1 cellular context compared by ENCODE assay signal in the genomic region with DNA sequence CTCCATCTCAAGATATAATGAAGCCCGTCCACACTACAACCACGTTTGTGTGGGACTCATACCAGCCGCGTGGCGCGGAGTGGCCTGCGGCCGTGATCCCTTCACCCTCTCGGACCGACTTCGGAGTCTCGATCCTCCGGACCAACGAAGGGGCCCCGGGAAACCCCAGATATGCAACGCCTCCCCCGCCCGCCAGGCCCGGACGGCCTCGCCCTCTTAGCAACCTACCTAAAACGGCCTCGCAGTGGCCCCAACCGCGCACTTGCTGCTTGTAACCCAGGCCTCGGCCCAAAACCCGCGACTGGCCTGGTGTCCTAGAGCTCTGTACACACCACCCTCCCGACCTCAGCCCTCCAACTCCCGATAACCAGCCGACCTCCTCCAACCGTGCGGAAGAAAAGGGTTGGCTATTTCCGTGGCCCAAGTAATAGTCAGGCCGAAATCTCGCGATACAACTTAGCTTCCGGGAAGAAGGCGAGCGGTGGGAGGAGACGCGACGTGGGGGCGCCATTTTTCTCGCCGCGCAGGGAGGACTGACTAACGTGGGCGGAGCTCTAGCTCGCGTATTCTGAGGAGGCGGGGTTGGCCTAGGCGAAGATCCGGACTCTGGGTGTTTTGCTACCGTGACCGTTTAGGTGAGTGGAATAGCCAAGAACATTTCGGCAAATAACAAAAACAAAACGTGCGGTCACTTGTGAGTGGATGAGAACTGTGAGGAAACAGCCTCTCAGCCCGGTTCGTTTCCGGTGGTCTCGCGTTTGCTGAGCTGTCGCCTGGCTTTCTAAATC.
TF ChIP-seq lines count a peak whose summit lies in the region.

Gene C11orf54 (plus strand): TSS at position 579 of the 788 bp plus-strand sequence. CDS start 5,722 bp downstream, outside the sequence.
A gene with protein sequence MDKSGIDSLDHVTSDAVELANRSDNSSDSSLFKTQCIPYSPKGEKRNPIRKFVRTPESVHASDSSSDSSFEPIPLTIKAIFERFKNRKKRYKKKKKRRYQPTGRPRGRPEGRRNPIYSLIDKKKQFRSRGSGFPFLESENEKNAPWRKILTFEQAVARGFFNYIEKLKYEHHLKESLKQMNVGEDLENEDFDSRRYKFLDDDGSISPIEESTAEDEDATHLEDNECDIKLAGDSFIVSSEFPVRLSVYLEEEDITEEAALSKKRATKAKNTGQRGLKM (minus strand): TSS at position 402 of the 788 bp plus-strand sequence. CDS start 2,191 bp downstream, outside the sequence.

TF ChIP-seq in WTC11, 78 proteins besides CTCF, POLR2A, EP300 and RAD21 (continued from another document):
- TF ChIP-seq, protein P1, sequence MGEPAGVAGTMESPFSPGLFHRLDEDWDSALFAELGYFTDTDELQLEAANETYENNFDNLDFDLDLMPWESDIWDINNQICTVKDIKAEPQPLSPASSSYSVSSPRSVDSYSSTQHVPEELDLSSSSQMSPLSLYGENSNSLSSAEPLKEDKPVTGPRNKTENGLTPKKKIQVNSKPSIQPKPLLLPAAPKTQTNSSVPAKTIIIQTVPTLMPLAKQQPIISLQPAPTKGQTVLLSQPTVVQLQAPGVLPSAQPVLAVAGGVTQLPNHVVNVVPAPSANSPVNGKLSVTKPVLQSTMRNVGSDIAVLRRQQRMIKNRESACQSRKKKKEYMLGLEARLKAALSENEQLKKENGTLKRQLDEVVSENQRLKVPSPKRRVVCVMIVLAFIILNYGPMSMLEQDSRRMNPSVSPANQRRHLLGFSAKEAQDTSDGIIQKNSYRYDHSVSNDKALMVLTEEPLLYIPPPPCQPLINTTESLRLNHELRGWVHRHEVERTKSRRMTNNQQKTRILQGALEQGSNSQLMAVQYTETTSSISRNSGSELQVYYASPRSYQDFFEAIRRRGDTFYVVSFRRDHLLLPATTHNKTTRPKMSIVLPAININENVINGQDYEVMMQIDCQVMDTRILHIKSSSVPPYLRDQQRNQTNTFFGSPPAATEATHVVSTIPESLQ (CRISPR knock-in tag; IDR thresholded peaks at IDR 0.05) = no peak
- TF ChIP-seq ZNF671 (CRISPR knock-in tag; IDR thresholded peaks at IDR 0.05) (peak; percentile 93), ESRRA (CRISPR knock-in tag; IDR thresholded peaks at IDR 0.05; ENCODE audit: borderline replicate concordance) (no peak), ZNF317 (CRISPR knock-in tag; IDR thresholded peaks at IDR 0.05; ENCODE audit: borderline replicate concordance, low read depth) (no peak), NFYB (CRISPR knock-in tag; conservative IDR thresholded peaks at IDR 0.05; ENCODE audit: low read depth) (no peak), NFE2L1 (CRISPR knock-in tag; IDR thresholded peaks at IDR 0.05) (peak; percentile 73; the same call in 1 of the 2 replicates), GABPB1 (CRISPR knock-in tag; IDR thresholded peaks at IDR 0.05) (peak; percentile 20; the same call in 1 of the 2 replicates), IRF1 (CRISPR knock-in tag; IDR thresholded peaks at IDR 0.05) (0 out of 2 replicates have a peak, but pooled peaks have one; percentile 1), FOXJ3 (CRISPR knock-in tag; IDR thresholded peaks at IDR 0.05; ENCODE audit: borderline replicate concordance) (no peak), NFATC4 (CRISPR knock-in tag; IDR thresholded peaks at IDR 0.05) (peak; percentile 96), JAZF1 (CRISPR knock-in tag; IDR thresholded peaks at IDR 0.05) (no peak), ETV6 (CRISPR knock-in tag; IDR thresholded peaks at IDR 0.05) (peak; percentile 95), NR1H2 (CRISPR knock-in tag; IDR thresholded peaks at IDR 0.05) (peak; percentile 19; the same call in 1 of the 2 replicates), CREM (CRISPR knock-in tag; IDR thresholded peaks at IDR 0.05) (0 out of 2 replicates have a peak, but pooled peaks have one; percentile 26), ELF4 (CRISPR knock-in tag; IDR thresholded peaks at IDR 0.05; ENCODE audit: low read depth) (no peak), RORB (CRISPR knock-in tag; IDR thresholded peaks at IDR 0.05) (0 out of 2 replicates have a peak, but pooled peaks have one; percentile 3), JUN (CRISPR knock-in tag; IDR thresholded peaks at IDR 0.05) (0 out of 2 replicates have a peak, but pooled peaks have one; percentile 23), SMAD4 (CRISPR knock-in tag; IDR thresholded peaks at IDR 0.05) (no peak), TEAD4 (CRISPR knock-in tag; IDR thresholded peaks at IDR 0.05) (no peak), EMX1 (CRISPR knock-in tag; IDR thresholded peaks at IDR 0.05) (peak; percentile 96), IRF2 (CRISPR knock-in tag; IDR thresholded peaks at IDR 0.05; ENCODE audit: borderline replicate concordance, low read depth) (0 out of 2 replicates have a peak, but pooled peaks have one; percentile 47), E2F1 (CRISPR knock-in tag; IDR thresholded peaks at IDR 0.05) (no peak)
- TF ChIP-seq, protein P2, sequence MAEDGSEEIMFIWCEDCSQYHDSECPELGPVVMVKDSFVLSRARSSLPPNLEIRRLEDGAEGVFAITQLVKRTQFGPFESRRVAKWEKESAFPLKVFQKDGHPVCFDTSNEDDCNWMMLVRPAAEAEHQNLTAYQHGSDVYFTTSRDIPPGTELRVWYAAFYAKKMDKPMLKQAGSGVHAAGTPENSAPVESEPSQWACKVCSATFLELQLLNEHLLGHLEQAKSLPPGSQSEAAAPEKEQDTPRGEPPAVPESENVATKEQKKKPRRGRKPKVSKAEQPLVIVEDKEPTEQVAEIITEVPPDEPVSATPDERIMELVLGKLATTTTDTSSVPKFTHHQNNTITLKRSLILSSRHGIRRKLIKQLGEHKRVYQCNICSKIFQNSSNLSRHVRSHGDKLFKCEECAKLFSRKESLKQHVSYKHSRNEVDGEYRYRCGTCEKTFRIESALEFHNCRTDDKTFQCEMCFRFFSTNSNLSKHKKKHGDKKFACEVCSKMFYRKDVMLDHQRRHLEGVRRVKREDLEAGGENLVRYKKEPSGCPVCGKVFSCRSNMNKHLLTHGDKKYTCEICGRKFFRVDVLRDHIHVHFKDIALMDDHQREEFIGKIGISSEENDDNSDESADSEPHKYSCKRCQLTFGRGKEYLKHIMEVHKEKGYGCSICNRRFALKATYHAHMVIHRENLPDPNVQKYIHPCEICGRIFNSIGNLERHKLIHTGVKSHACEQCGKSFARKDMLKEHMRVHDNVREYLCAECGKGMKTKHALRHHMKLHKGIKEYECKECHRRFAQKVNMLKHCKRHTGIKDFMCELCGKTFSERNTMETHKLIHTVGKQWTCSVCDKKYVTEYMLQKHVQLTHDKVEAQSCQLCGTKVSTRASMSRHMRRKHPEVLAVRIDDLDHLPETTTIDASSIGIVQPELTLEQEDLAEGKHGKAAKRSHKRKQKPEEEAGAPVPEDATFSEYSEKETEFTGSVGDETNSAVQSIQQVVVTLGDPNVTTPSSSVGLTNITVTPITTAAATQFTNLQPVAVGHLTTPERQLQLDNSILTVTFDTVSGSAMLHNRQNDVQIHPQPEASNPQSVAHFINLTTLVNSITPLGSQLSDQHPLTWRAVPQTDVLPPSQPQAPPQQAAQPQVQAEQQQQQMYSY (CRISPR knock-in tag; IDR thresholded peaks at IDR 0.05) = peak; percentile 55; the same call in 1 of the 2 replicates
- TF ChIP-seq, protein P3, sequence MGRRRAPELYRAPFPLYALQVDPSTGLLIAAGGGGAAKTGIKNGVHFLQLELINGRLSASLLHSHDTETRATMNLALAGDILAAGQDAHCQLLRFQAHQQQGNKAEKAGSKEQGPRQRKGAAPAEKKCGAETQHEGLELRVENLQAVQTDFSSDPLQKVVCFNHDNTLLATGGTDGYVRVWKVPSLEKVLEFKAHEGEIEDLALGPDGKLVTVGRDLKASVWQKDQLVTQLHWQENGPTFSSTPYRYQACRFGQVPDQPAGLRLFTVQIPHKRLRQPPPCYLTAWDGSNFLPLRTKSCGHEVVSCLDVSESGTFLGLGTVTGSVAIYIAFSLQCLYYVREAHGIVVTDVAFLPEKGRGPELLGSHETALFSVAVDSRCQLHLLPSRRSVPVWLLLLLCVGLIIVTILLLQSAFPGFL (CRISPR knock-in tag; IDR thresholded peaks at IDR 0.05; ENCODE audit: borderline replicate concordance) = no peak
- TF ChIP-seq, protein P4, sequence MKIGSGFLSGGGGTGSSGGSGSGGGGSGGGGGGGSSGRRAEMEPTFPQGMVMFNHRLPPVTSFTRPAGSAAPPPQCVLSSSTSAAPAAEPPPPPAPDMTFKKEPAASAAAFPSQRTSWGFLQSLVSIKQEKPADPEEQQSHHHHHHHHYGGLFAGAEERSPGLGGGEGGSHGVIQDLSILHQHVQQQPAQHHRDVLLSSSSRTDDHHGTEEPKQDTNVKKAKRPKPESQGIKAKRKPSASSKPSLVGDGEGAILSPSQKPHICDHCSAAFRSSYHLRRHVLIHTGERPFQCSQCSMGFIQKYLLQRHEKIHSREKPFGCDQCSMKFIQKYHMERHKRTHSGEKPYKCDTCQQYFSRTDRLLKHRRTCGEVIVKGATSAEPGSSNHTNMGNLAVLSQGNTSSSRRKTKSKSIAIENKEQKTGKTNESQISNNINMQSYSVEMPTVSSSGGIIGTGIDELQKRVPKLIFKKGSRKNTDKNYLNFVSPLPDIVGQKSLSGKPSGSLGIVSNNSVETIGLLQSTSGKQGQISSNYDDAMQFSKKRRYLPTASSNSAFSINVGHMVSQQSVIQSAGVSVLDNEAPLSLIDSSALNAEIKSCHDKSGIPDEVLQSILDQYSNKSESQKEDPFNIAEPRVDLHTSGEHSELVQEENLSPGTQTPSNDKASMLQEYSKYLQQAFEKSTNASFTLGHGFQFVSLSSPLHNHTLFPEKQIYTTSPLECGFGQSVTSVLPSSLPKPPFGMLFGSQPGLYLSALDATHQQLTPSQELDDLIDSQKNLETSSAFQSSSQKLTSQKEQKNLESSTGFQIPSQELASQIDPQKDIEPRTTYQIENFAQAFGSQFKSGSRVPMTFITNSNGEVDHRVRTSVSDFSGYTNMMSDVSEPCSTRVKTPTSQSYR (CRISPR knock-in tag; IDR thresholded peaks at IDR 0.05) = no peak
- TF ChIP-seq, protein P5, sequence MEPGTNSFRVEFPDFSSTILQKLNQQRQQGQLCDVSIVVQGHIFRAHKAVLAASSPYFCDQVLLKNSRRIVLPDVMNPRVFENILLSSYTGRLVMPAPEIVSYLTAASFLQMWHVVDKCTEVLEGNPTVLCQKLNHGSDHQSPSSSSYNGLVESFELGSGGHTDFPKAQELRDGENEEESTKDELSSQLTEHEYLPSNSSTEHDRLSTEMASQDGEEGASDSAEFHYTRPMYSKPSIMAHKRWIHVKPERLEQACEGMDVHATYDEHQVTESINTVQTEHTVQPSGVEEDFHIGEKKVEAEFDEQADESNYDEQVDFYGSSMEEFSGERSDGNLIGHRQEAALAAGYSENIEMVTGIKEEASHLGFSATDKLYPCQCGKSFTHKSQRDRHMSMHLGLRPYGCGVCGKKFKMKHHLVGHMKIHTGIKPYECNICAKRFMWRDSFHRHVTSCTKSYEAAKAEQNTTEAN (CRISPR knock-in tag; IDR thresholded peaks at IDR 0.05) = peak; percentile 45; the same call in 1 of the 2 replicates
- TF ChIP-seq, protein P6, sequence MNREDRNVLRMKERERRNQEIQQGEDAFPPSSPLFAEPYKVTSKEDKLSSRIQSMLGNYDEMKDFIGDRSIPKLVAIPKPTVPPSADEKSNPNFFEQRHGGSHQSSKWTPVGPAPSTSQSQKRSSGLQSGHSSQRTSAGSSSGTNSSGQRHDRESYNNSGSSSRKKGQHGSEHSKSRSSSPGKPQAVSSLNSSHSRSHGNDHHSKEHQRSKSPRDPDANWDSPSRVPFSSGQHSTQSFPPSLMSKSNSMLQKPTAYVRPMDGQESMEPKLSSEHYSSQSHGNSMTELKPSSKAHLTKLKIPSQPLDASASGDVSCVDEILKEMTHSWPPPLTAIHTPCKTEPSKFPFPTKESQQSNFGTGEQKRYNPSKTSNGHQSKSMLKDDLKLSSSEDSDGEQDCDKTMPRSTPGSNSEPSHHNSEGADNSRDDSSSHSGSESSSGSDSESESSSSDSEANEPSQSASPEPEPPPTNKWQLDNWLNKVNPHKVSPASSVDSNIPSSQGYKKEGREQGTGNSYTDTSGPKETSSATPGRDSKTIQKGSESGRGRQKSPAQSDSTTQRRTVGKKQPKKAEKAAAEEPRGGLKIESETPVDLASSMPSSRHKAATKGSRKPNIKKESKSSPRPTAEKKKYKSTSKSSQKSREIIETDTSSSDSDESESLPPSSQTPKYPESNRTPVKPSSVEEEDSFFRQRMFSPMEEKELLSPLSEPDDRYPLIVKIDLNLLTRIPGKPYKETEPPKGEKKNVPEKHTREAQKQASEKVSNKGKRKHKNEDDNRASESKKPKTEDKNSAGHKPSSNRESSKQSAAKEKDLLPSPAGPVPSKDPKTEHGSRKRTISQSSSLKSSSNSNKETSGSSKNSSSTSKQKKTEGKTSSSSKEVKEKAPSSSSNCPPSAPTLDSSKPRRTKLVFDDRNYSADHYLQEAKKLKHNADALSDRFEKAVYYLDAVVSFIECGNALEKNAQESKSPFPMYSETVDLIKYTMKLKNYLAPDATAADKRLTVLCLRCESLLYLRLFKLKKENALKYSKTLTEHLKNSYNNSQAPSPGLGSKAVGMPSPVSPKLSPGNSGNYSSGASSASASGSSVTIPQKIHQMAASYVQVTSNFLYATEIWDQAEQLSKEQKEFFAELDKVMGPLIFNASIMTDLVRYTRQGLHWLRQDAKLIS (CRISPR knock-in tag; IDR thresholded peaks at IDR 0.05; ENCODE audit: borderline replicate concordance) = no peak
- TF ChIP-seq, protein P7, sequence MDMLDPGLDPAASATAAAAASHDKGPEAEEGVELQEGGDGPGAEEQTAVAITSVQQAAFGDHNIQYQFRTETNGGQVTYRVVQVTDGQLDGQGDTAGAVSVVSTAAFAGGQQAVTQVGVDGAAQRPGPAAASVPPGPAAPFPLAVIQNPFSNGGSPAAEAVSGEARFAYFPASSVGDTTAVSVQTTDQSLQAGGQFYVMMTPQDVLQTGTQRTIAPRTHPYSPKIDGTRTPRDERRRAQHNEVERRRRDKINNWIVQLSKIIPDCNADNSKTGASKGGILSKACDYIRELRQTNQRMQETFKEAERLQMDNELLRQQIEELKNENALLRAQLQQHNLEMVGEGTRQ (CRISPR knock-in tag; IDR thresholded peaks at IDR 0.05) = no peak
